In the genomic region with DNA sequence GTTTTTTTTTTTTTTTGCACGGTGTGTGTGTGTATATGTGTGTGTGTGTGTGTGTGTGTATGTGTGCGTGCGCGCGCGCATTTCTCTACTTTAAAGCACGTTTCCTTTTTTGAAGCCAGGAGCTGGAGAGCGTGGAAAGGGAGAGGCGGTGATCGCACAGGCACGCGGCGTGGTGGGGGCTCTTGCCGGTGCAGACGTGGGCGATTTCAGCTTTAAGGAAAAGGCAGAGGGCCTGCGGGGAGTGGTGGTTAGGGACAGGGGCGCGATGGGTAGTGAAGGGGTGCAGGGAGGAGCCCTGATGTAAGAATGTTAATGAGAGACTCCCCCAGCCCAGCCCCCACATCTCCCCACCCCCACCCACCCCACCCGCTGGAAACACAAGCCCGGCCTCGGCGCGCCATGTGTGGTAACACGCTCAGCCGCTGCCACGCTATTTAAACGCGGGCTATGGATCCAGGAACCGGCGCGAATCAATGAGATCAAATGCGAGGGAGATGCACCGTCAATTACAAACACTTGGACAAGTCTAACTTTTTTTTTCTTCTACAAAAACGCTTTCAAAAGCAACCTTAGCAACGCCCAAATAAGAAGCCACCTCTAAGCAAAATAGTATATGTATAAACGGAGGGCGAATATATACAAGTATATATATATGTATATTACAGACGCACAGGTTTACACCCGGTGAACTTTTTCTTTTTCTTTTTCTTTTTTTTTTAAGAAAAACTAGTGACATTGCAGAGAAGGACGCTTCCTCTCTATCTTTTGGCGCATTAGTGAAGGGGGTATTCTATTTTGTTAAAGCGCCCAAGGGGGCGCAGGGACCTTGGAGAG, we compare ENCODE assay signal across 1 cellular context.
TF ChIP-seq lines count a peak whose summit lies in the region.

A gene with protein sequence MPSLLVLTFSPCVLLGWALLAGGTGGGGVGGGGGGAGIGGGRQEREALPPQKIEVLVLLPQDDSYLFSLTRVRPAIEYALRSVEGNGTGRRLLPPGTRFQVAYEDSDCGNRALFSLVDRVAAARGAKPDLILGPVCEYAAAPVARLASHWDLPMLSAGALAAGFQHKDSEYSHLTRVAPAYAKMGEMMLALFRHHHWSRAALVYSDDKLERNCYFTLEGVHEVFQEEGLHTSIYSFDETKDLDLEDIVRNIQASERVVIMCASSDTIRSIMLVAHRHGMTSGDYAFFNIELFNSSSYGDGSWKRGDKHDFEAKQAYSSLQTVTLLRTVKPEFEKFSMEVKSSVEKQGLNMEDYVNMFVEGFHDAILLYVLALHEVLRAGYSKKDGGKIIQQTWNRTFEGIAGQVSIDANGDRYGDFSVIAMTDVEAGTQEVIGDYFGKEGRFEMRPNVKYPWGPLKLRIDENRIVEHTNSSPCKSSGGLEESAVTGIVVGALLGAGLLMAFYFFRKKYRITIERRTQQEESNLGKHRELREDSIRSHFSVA (plus strand): TSS at position 463 of the 834 bp plus-strand sequence. CDS start 456 bp downstream, outside the sequence.

TF ChIP-seq in Ishikawa, 13 proteins besides CTCF, POLR2A, EP300 and RAD21 (continued from another document):
- TF ChIP-seq CREB1 (IDR thresholded peaks at IDR 0.05; ENCODE audit: low read depth) (no peak), EGR1 (IDR thresholded peaks at IDR 0.05) (no peak), YY1 (IDR thresholded peaks at IDR 0.05; ENCODE audit: low read depth) (no peak), TAF1 (IDR thresholded peaks at IDR 0.05; ENCODE audit: low read depth) (no peak)
- TF ChIP-seq, protein P1, sequence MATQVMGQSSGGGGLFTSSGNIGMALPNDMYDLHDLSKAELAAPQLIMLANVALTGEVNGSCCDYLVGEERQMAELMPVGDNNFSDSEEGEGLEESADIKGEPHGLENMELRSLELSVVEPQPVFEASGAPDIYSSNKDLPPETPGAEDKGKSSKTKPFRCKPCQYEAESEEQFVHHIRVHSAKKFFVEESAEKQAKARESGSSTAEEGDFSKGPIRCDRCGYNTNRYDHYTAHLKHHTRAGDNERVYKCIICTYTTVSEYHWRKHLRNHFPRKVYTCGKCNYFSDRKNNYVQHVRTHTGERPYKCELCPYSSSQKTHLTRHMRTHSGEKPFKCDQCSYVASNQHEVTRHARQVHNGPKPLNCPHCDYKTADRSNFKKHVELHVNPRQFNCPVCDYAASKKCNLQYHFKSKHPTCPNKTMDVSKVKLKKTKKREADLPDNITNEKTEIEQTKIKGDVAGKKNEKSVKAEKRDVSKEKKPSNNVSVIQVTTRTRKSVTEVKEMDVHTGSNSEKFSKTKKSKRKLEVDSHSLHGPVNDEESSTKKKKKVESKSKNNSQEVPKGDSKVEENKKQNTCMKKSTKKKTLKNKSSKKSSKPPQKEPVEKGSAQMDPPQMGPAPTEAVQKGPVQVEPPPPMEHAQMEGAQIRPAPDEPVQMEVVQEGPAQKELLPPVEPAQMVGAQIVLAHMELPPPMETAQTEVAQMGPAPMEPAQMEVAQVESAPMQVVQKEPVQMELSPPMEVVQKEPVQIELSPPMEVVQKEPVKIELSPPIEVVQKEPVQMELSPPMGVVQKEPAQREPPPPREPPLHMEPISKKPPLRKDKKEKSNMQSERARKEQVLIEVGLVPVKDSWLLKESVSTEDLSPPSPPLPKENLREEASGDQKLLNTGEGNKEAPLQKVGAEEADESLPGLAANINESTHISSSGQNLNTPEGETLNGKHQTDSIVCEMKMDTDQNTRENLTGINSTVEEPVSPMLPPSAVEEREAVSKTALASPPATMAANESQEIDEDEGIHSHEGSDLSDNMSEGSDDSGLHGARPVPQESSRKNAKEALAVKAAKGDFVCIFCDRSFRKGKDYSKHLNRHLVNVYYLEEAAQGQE (IDR thresholded peaks at IDR 0.05; ENCODE audit: low read depth) = no peak
